8 cellular contexts compared by ENCODE assay signal in genomic region chr9:19379283-19379682, GRCh38. TPM values are rescaled to one million over a fixed set of nuclear protein-coding genes. Genes with fewer than 3 reads are reported as not detected.
DNase-seq lines count a peak whose midpoint lies in the region; ATAC-seq and TF ChIP-seq lines count a peak whose summit lies in the region.

No MANE protein-coding gene starts in this region.

- CTCF ChIA-PET in activated naive CD4-positive, alpha-beta T cell treated with anti-CD3 and anti-CD28 coated beads, Interleukin-2, amount 10 ng/mL, durations not matched to agents 7 days and 5 days (lab: Charles Lee), result interaction anchor here (1.3 kb wide), 1 partner anchor 331 kb away, joined by 3 read pairs; the partner anchor contains the start of gene RRAGA

- no peaks in the 10 kb centered on the region for H3K9me3 Mint-ChIP-seq in activated naive CD4-positive, alpha-beta T cell treated with anti-CD3 and anti-CD28 coated beads, Interleukin-2, amount 10 ng/mL, durations not matched to agents 7 days and 5 days
- H3K9me3 Mint-ChIP-seq in type B pancreatic cell, result no peaks in the 10 kb centered on the region

- peaks cover 53% of the 10 kb centered on the region for H3K36me3 Mint-ChIP-seq in activated naive CD4-positive, alpha-beta T cell treated with anti-CD3 and anti-CD28 coated beads, Interleukin-2, amount 10 ng/mL, durations not matched to agents 7 days and 5 days
- H3K36me3 Mint-ChIP-seq in type B pancreatic cell, result peaks cover 43% of the 10 kb centered on the region

- H3K9me3 ChIP-seq in ascending aorta (no peaks in the 10 kb centered on the region), right lobe of liver (no peaks in the 10 kb centered on the region)

- ATAC-seq in right lobe of liver (no peak), HG03175 (IDR thresholded peaks at IDR 0.05; ENCODE audit: unreplicated experiment) (no peak)

- 7% methylated on average over 12 of the region's 12 CpGs for WGBS in right lobe of liver (ENCODE audit: insufficient coverage, low coverage, low lambda C conversion rate, missing lambda C conversion rate)

- H3K27me3 ChIP-seq in ascending aorta, result no peaks in the 10 kb centered on the region
- no peaks in the 10 kb centered on the region for H3K27me3 ChIP-seq in right lobe of liver

- intact Hi-C loops in ascending aorta (cut with DNase I), result no loop called here
- intact Hi-C loops in right lobe of liver (cut with DNase I), result no loop called here

- H3K27me3 Mint-ChIP-seq in activated naive CD4-positive, alpha-beta T cell treated with anti-CD3 and anti-CD28 coated beads, Interleukin-2, amount 10 ng/mL, durations not matched to agents 7 days and 5 days, result no peaks in the 10 kb centered on the region
- no peaks in the 10 kb centered on the region for H3K27me3 Mint-ChIP-seq in type B pancreatic cell

- H3K4me1 Mint-ChIP-seq in activated naive CD4-positive, alpha-beta T cell treated with anti-CD3 and anti-CD28 coated beads, Interleukin-2, amount 10 ng/mL, durations not matched to agents 7 days and 5 days, result peaks cover 52% of the 10 kb centered on the region
- peaks cover 23% of the 10 kb centered on the region for H3K4me1 Mint-ChIP-seq in type B pancreatic cell (ENCODE audit: unreplicated experiment)

- H3K36me3 ChIP-seq in ascending aorta (peaks cover 33 to 45% of the 10 kb centered on the region in 2 donors), right lobe of liver (peaks cover 3 to 46% (median 32%) of the 10 kb centered on the region in 4 donors)

- peak overlapping the region; percentile 89 for H3K4me3 Mint-ChIP-seq in activated naive CD4-positive, alpha-beta T cell treated with anti-CD3 and anti-CD28 coated beads, Interleukin-2, amount 10 ng/mL, durations not matched to agents 7 days and 5 days
- H3K4me3 Mint-ChIP-seq in type B pancreatic cell, result peak overlapping the region; percentile 100

- H3K4me1 ChIP-seq in ascending aorta, result peaks cover 0 to 24% of the 10 kb centered on the region in 2 donors
- H3K4me1 ChIP-seq in right lobe of liver, result peaks cover 0 to 17% (median 7%) of the 10 kb centered on the region in 4 donors

- peak overlapping the region; percentile 95 for H3K27ac Mint-ChIP-seq in activated naive CD4-positive, alpha-beta T cell treated with anti-CD3 and anti-CD28 coated beads, Interleukin-2, amount 10 ng/mL, durations not matched to agents 7 days and 5 days
- H3K27ac Mint-ChIP-seq in type B pancreatic cell, result peak overlapping the region; percentile 99

- TF ChIP-seq POLR2A in right lobe of liver (IDR thresholded peaks at IDR 0.05), result no peak

- TF ChIP-seq CTCF in ascending aorta (IDR thresholded peaks at IDR 0.05), result no peak
- no peak for TF ChIP-seq CTCF in right lobe of liver (IDR thresholded peaks at IDR 0.05)
- TF ChIP-seq CTCF in type B pancreatic cell (conservative IDR thresholded peaks at IDR 0.05), result no peak

- H3K27ac ChIP-seq in ascending aorta (peak overlapping the region; percentile 88 to 91), right lobe of liver (peak overlapping the region; percentile 84 to 88 (median 87))

- no peak for DNase-seq in activated naive CD4-positive, alpha-beta T cell treated with anti-CD3 and anti-CD28 coated beads, Interleukin-2, amount 10 ng/mL, durations not matched to agents 7 days and 5 days
- no peak for DNase-seq in activated naive CD4-positive, alpha-beta T cell treated with Interleukin-2 at 50 U/mL for 16 hours
- DNase-seq in ascending aorta (ENCODE audit: low spot score in 2 of 2) (no peak), right lobe of liver (no peak), type B pancreatic cell (ENCODE audit: extremely low spot score, unreplicated experiment) (no peak), COLO668 (lab: John Stamatoyannopoulos, UW; ENCODE audit: unreplicated experiment) (no peak)
- no peak for DNase-seq in activated CD4-positive, CD25-positive, alpha-beta regulatory T cell treated with anti-CD3 and anti-CD28 coated beads, Interleukin-2, amount 50 U/mL, for 72 hours

- H3K4me3 ChIP-seq in ascending aorta, result peak overlapping the region; percentile 69 to 73
- H3K4me3 ChIP-seq in right lobe of liver, result peak overlapping the region; percentile 49 to 80 (median 65)

RNA-seq across cellular contexts. Expression of gene RPS6, which starts 0.8 kb away (rescaled TPM):
- total RNA-seq in ascending aorta (754 TPM), right lobe of liver (100 to 1,000 TPM; 509 to 682 (median 627) TPM), type B pancreatic cell (ENCODE audit: low replicate concordance) (2,791 and 2,920 TPM in 2 replicates)

RNA-seq across cellular contexts. Expression of gene ACER2, which starts 29.5 kb away (rescaled TPM):
- total RNA-seq in ascending aorta (1.4 TPM), right lobe of liver (1 to 10 TPM; 1.8 to 9.1 (median 3.7) TPM), type B pancreatic cell (ENCODE audit: low replicate concordance) (9.2 and 15.3 TPM in 2 replicates)
